19 cellular contexts compared by ENCODE assay signal in genomic region chr2:140504596-140504995, GRCh38.
DNase-seq lines count a peak whose midpoint lies in the region.
"Had no signal": no experiment of that assay in that cellular context is flagged by ENCODE, and none has a peak within 500 bp of the region (broad histone marks: within the 10 kb centered on the region; RNA-seq: fewer than 3 reads in every experiment).

No MANE protein-coding gene starts in this region.

- H3K79me1 ChIP-seq in mesenchymal stem cell (replicated peaks; ENCODE audit: low read length, poor library complexity, severe bottlenecking) = no peaks in the 10 kb centered on the region

- no peaks in the 10 kb centered on the region for H3K36me3 ChIP-seq in mesenchymal stem cell (ENCODE audit: control insufficient read depth in 1 of 2, insufficient read depth in 2 of 2, low read depth in 1 of 2, low read length in 2 of 2)
- H3K36me3 ChIP-seq: BE2C had no signal

- no peak overlapping the region for H3K4me3 ChIP-seq in mesenchymal stem cell (ENCODE audit: insufficient read depth in 1 of 2, low read depth in 1 of 2, low read length in 2 of 2)
- H3K4me3 ChIP-seq: A549 had no signal

- H3K27ac ChIP-seq in mesenchymal stem cell (ENCODE audit: low read length, poor library complexity, severe bottlenecking) = no peak overlapping the region
- H3K27ac ChIP-seq: A549 had no signal

- H2AK5ac ChIP-seq in mesenchymal stem cell (ENCODE audit: low read length, severe bottlenecking) = no peak overlapping the region

- DNase-seq in ELR (ENCODE audit: low read depth) (peak; percentile 52), NCI-H226 (peak; percentile 24), astrocyte of the hippocampus (ENCODE audit: low read depth, low spot score) (peak; percentile 52), mesenchymal stem cell (peak; percentile 10), NCI-H345 (lab: John Stamatoyannopoulos, UW) (no peak), NCI-H2081 (lab: John Stamatoyannopoulos, UW) (no peak)
- DNase-seq in stimulated activated CD4-positive, alpha-beta T cell treated with anti-CD3 and anti-CD28 coated beads, Interleukin-15, amount 100 ng/mL, for 24 hours = no peak
- DNase-seq: BE2C, EL, H9, HFFc6, Kasumi-1, MM.1S, NCI-H1092, NCI-H1436, NCI-H187 treated with DMSO at 0.1 percent for 48 hours, NCI-H526, Right ventricle myocardium superior had no signal

- H3K4ac ChIP-seq in mesenchymal stem cell (ENCODE audit: low read depth in 1 of 2, low read length in 2 of 2) = no peak overlapping the region

- no peak overlapping the region for H3K23ac ChIP-seq in mesenchymal stem cell (ENCODE audit: low read length in 2 of 2)

- H4K91ac ChIP-seq in mesenchymal stem cell (ENCODE audit: low read length) = no peak overlapping the region

- no peaks in the 10 kb centered on the region for H3K9me3 ChIP-seq in mesenchymal stem cell (ENCODE audit: control insufficient read depth, low read length)
- H3K9me3 ChIP-seq: A549, BE2C had no signal

- H2BK15ac ChIP-seq in mesenchymal stem cell (ENCODE audit: low read depth, poor library complexity, severe bottlenecking) = no peak overlapping the region

- no peak overlapping the region for H2BK12ac ChIP-seq in mesenchymal stem cell (ENCODE audit: low read length in 2 of 2)

- H3K18ac ChIP-seq in mesenchymal stem cell (ENCODE audit: low read depth in 1 of 2, low read length in 2 of 2) = no peak overlapping the region

- 63% methylated on average over 2 of the region's 2 CpGs for WGBS in mesenchymal stem cell

- no peaks in the 10 kb centered on the region for H3K4me1 ChIP-seq in mesenchymal stem cell (ENCODE audit: control insufficient read depth, insufficient read depth, low read depth, low read length)
- H3K4me1 ChIP-seq: BE2C had no signal

- H2BK120ac ChIP-seq in mesenchymal stem cell (ENCODE audit: low read depth, low read length) = no peak overlapping the region

- no peak overlapping the region for H3K4me2 ChIP-seq in mesenchymal stem cell (ENCODE audit: low read length, poor library complexity, severe bottlenecking)
- H3K4me2 ChIP-seq: A549 had no signal

- no peaks in the 10 kb centered on the region for H3K27me3 ChIP-seq in mesenchymal stem cell (ENCODE audit: control insufficient read depth in 1 of 2, insufficient read depth in 1 of 2, low read length in 2 of 2)
- H3K27me3 ChIP-seq: BE2C had no signal

- H2AFZ ChIP-seq in mesenchymal stem cell (ENCODE audit: low read depth, low read length) = no peak overlapping the region

- no peak overlapping the region for H3K9ac ChIP-seq in mesenchymal stem cell (ENCODE audit: low read length)

- H2BK5ac ChIP-seq in mesenchymal stem cell (ENCODE audit: low read depth, low read length, poor library complexity, severe bottlenecking) = no peak overlapping the region

- no peak overlapping the region for H3K14ac ChIP-seq in mesenchymal stem cell (ENCODE audit: low read length in 2 of 2)

- H4K8ac ChIP-seq in mesenchymal stem cell (ENCODE audit: low read length) = no peak overlapping the region

Comparison
In these comparisons a context has a peak if more than half of its experiments do, and no peak if none do; other contexts are left out.
1. DNase-seq: peak in ELR (single experiment), NCI-H226 (single experiment), astrocyte of the hippocampus (single experiment) and mesenchymal stem cell (single experiment); none in NCI-H345 (single experiment), stimulated activated CD4-positive, alpha-beta T cell treated with anti-CD3 and anti-CD28 coated beads, Interleukin-15, amount 100 ng/mL, for 24 hours (single experiment) and NCI-H2081 (0 of 2).